1 cellular context compared by ENCODE assay signal in genomic region chr22:31753634-31754471, GRCh38.
TF ChIP-seq lines count a peak whose summit lies in the region.

Gene DEPDC5, plus strand, starts transcription at chr22:31754019. Its CDS starts 903 bp downstream, at chr22:31754922.

TF ChIP-seq in HepG2, 621 proteins besides CTCF, POLR2A, EP300 and RAD21 (continued from another document and continues in another):
- TF ChIP-seq PBX2 (CRISPR knock-in tag; IDR thresholded peaks at IDR 0.05) (no peak), ZNF605 (CRISPR knock-in tag; IDR thresholded peaks at IDR 0.05) (no peak), ZNF276 (CRISPR knock-in tag; IDR thresholded peaks at IDR 0.05; ENCODE audit: low read depth) (peak; percentile 73; the same call in 1 of the 2 replicates), SMAD3 (CRISPR knock-in tag; IDR thresholded peaks at IDR 0.05) (no peak), REPIN1 (CRISPR knock-in tag; IDR thresholded peaks at IDR 0.05; ENCODE audit: borderline replicate concordance, low read depth) (peak; percentile 36; the same call in 1 of the 2 replicates), ZSCAN12 (CRISPR knock-in tag; IDR thresholded peaks at IDR 0.05) (no peak), ZZZ3 (CRISPR knock-in tag; IDR thresholded peaks at IDR 0.05; ENCODE audit: borderline replicate concordance) (peak; percentile 43; the same call in 1 of the 2 replicates), ZNF772 (CRISPR knock-in tag; IDR thresholded peaks at IDR 0.05) (peak; percentile 32), ZNF44 (CRISPR knock-in tag; IDR thresholded peaks at IDR 0.05) (no peak), HNF4G (IDR thresholded peaks at IDR 0.05; ENCODE audit: borderline replicate concordance, low read depth, low read length) (no peak), HNF4G (CRISPR knock-in tag; IDR thresholded peaks at IDR 0.05; ENCODE audit: borderline replicate concordance, low read depth) (no peak), KMT2B (CRISPR knock-in tag; IDR thresholded peaks at IDR 0.05) (peak; percentile 14; the same call in 1 of the 2 replicates), TFDP2 (CRISPR knock-in tag; IDR thresholded peaks at IDR 0.05) (peak; percentile 91), FIP1L1 (IDR thresholded peaks at IDR 0.05; ENCODE audit: borderline replicate concordance, insufficient read depth, low read depth, low read length) (no peak), FOXA1 (IDR thresholded peaks at IDR 0.05) (no peak), FOXA1 (CRISPR knock-in tag; IDR thresholded peaks at IDR 0.05) (0 out of 2 replicates have a peak, but pooled peaks have one; percentile 2), SRSF4 (IDR thresholded peaks at IDR 0.05; ENCODE audit: low read depth, low read length, poor library complexity, severe bottlenecking) (no peak), ZFP90 (CRISPR knock-in tag; IDR thresholded peaks at IDR 0.05; ENCODE audit: borderline replicate concordance) (no peak; the same call in 1 of the 2 replicates), ZFX (CRISPR knock-in tag; IDR thresholded peaks at IDR 0.05; ENCODE audit: low read depth) (peak; percentile 94), ZIK1 (CRISPR knock-in tag; IDR thresholded peaks at IDR 0.05; ENCODE audit: borderline replicate concordance, low read depth) (no peak), YEATS4 (CRISPR knock-in tag; IDR thresholded peaks at IDR 0.05; ENCODE audit: borderline replicate concordance) (peak; percentile 66; the same call in 1 of the 2 replicates), ZNF710 (CRISPR knock-in tag; IDR thresholded peaks at IDR 0.05; ENCODE audit: borderline replicate concordance) (peak; percentile 62; the same call in 1 of the 2 replicates), RARA (CRISPR knock-in tag; IDR thresholded peaks at IDR 0.05) (no peak), ZNF350 (CRISPR knock-in tag; IDR thresholded peaks at IDR 0.05; ENCODE audit: borderline replicate concordance, low read depth) (no peak), NFAT5 (CRISPR knock-in tag; IDR thresholded peaks at IDR 0.05) (no peak), NRL (CRISPR knock-in tag; IDR thresholded peaks at IDR 0.05; ENCODE audit: borderline replicate concordance) (no peak), SP2 (CRISPR knock-in tag; IDR thresholded peaks at IDR 0.05) (peak; percentile 69), ZNF101 (CRISPR knock-in tag; IDR thresholded peaks at IDR 0.05; ENCODE audit: borderline replicate concordance, low read depth) (no peak), TOPORS (CRISPR knock-in tag; IDR thresholded peaks at IDR 0.05) (no peak; the same call in 1 of the 2 replicates), ZNF792 (CRISPR knock-in tag; IDR thresholded peaks at IDR 0.05) (no peak), TAF15 (IDR thresholded peaks at IDR 0.05; ENCODE audit: low read depth, low read length, poor library complexity, severe bottlenecking) (peak; percentile 54), HES4 (CRISPR knock-in tag; IDR thresholded peaks at IDR 0.05; ENCODE audit: borderline replicate concordance) (no peak), ZNF550 (CRISPR knock-in tag; IDR thresholded peaks at IDR 0.05; ENCODE audit: borderline replicate concordance) (no peak), FOSL2 (CRISPR knock-in tag; IDR thresholded peaks at IDR 0.05) (peak; percentile 37), ZFP62 (CRISPR knock-in tag; IDR thresholded peaks at IDR 0.05) (no peak)
- TF ChIP-seq, protein P1, sequence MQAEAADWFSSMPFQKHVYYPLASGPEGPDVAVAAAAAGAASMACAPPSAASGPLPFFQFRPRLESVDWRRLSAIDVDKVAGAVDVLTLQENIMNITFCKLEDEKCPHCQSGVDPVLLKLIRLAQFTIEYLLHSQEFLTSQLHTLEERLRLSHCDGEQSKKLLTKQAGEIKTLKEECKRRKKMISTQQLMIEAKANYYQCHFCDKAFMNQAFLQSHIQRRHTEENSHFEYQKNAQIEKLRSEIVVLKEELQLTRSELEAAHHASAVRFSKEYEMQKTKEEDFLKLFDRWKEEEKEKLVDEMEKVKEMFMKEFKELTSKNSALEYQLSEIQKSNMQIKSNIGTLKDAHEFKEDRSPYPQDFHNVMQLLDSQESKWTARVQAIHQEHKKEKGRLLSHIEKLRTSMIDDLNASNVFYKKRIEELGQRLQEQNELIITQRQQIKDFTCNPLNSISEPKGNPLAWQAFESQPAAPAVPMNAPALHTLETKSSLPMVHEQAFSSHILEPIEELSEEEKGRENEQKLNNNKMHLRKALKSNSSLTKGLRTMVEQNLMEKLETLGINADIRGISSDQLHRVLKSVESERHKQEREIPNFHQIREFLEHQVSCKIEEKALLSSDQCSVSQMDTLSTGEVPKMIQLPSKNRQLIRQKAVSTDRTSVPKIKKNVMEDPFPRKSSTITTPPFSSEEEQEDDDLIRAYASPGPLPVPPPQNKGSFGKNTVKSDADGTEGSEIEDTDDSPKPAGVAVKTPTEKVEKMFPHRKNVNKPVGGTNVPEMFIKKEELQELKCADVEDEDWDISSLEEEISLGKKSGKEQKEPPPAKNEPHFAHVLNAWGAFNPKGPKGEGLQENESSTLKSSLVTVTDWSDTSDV (CRISPR knock-in tag; IDR thresholded peaks at IDR 0.05), result no peak
- TF ChIP-seq, protein P2, sequence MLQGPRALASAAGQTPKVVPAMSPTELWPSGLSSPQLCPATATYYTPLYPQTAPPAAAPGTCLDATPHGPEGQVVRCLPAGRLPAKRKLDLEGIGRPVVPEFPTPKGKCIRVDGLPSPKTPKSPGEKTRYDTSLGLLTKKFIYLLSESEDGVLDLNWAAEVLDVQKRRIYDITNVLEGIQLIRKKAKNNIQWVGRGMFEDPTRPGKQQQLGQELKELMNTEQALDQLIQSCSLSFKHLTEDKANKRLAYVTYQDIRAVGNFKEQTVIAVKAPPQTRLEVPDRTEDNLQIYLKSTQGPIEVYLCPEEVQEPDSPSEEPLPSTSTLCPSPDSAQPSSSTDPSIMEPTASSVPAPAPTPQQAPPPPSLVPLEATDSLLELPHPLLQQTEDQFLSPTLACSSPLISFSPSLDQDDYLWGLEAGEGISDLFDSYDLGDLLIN (CRISPR knock-in tag; IDR thresholded peaks at IDR 0.05; ENCODE audit: borderline replicate concordance), result no peak
- TF ChIP-seq, protein P3, sequence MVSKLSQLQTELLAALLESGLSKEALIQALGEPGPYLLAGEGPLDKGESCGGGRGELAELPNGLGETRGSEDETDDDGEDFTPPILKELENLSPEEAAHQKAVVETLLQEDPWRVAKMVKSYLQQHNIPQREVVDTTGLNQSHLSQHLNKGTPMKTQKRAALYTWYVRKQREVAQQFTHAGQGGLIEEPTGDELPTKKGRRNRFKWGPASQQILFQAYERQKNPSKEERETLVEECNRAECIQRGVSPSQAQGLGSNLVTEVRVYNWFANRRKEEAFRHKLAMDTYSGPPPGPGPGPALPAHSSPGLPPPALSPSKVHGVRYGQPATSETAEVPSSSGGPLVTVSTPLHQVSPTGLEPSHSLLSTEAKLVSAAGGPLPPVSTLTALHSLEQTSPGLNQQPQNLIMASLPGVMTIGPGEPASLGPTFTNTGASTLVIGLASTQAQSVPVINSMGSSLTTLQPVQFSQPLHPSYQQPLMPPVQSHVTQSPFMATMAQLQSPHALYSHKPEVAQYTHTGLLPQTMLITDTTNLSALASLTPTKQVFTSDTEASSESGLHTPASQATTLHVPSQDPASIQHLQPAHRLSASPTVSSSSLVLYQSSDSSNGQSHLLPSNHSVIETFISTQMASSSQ (IDR thresholded peaks at IDR 0.05; ENCODE audit: low read depth), result no peak
- TF ChIP-seq, protein P3 (CRISPR knock-in tag; IDR thresholded peaks at IDR 0.05; ENCODE audit: borderline replicate concordance), result peak; percentile 68; the same call in 1 of the 2 replicates
